ENCODE assay signal across 1 cellular context in the genomic region with DNA sequence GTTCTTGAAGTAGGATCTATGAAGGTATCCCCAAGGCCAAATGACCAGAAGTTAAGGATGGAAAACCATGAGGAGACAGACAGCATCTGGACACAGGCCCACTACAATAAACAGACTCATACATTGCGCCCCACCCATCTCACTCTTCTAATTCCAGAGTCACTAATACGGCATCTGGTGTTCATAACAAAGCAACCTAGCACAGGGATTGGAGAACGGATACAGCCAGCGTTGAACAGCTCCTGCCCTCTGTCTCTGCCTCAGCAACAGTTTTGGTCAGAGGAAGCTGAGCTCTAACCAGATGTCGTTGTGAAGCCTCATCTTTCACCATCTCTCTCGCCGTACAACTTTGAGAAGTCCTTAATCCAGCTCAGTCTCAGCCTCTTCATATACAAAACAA.
TF ChIP-seq lines count a peak whose summit lies in the region.

No MANE protein-coding gene starts in this region.

TF ChIP-seq in SK-N-SH treated with all-trans-retinoic acid at 6 μM for 48 hours, 23 proteins besides CTCF, POLR2A, EP300 and RAD21 (continued from another document):
- TF ChIP-seq, protein P1, sequence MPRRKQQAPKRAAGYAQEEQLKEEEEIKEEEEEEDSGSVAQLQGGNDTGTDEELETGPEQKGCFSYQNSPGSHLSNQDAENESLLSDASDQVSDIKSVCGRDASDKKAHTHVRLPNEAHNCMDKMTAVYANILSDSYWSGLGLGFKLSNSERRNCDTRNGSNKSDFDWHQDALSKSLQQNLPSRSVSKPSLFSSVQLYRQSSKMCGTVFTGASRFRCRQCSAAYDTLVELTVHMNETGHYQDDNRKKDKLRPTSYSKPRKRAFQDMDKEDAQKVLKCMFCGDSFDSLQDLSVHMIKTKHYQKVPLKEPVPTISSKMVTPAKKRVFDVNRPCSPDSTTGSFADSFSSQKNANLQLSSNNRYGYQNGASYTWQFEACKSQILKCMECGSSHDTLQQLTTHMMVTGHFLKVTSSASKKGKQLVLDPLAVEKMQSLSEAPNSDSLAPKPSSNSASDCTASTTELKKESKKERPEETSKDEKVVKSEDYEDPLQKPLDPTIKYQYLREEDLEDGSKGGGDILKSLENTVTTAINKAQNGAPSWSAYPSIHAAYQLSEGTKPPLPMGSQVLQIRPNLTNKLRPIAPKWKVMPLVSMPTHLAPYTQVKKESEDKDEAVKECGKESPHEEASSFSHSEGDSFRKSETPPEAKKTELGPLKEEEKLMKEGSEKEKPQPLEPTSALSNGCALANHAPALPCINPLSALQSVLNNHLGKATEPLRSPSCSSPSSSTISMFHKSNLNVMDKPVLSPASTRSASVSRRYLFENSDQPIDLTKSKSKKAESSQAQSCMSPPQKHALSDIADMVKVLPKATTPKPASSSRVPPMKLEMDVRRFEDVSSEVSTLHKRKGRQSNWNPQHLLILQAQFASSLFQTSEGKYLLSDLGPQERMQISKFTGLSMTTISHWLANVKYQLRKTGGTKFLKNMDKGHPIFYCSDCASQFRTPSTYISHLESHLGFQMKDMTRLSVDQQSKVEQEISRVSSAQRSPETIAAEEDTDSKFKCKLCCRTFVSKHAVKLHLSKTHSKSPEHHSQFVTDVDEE (CRISPR knock-in tag; IDR thresholded peaks at IDR 0.05): no peak
- TF ChIP-seq ARNTL (CRISPR knock-in tag; IDR thresholded peaks at IDR 0.05; ENCODE audit: borderline replicate concordance, low read depth) (no peak), SNAI2 (CRISPR knock-in tag; IDR thresholded peaks at IDR 0.05) (no peak), ZNF565 (CRISPR knock-in tag; conservative IDR thresholded peaks at IDR 0.05; ENCODE audit: low read depth) (no peak), GLIS3 (CRISPR knock-in tag; IDR thresholded peaks at IDR 0.05) (no peak)
